In genomic region chr2:199115169-199115568, GRCh38 we compare ENCODE assay signal across 1 cellular context.
TF ChIP-seq lines count a peak whose summit lies in the region.

No MANE protein-coding gene starts in this region.

TF ChIP-seq in GM23338, 12 proteins besides CTCF, POLR2A, EP300 and RAD21 (continued from another document):
- no peak for TF ChIP-seq EZH2phosphoT487 (IDR thresholded peaks at IDR 0.05; ENCODE audit: unreplicated experiment)
- TF ChIP-seq NANOG (IDR thresholded peaks at IDR 0.05; ENCODE audit: borderline replicate concordance) = no peak
- no peak for TF ChIP-seq CREB1 (CRISPR knock-in tag; IDR thresholded peaks at IDR 0.05; ENCODE audit: low read depth)
- TF ChIP-seq JUNB (IDR thresholded peaks at IDR 0.05; ENCODE audit: unreplicated experiment) = no peak
- TF ChIP-seq REST (IDR thresholded peaks at IDR 0.05; ENCODE audit: unreplicated experiment) = no peak
- TF ChIP-seq ZNF114 (CRISPR knock-in tag; IDR thresholded peaks at IDR 0.05) = no peak
- no peak for TF ChIP-seq ETS1 (IDR thresholded peaks at IDR 0.05)
